In genomic region chr2:38731684-38732221, GRCh38 we compare ENCODE assay signal across 21 cellular contexts.
"Had no signal": no experiment of that assay in that cellular context is flagged by ENCODE, and none has a peak within 500 bp of the region (broad histone marks: within the 10 kb centered on the region; RNA-seq: fewer than 3 reads in every experiment).

No MANE protein-coding gene starts in this region.

- H3K9ac ChIP-seq: parathyroid adenoma had no signal

- H3K4me3 Mint-ChIP-seq: activated B cell treated with CpG ODN at 0.5 μM for 24 hours; activated CD4-positive, alpha-beta T cell treated with anti-CD3 and anti-CD28 coated beads for 36 hours; activated naive CD8-positive, alpha-beta T cell; endodermal cell; memory B cell; nephron; stimulated activated memory B cell treated with anti-CD40 and anti-IgM and Interleukin-4, amounts not matched to agents 10 μg/mL and 1 μg/mL and 100 μg/mL, for 72 hours had no signal

- H3K27me3 Mint-ChIP-seq: activated B cell treated with CpG ODN at 0.5 μM for 24 hours; activated CD4-positive, alpha-beta T cell treated with anti-CD3 and anti-CD28 coated beads for 36 hours; activated naive CD8-positive, alpha-beta T cell; memory B cell; stimulated activated memory B cell treated with anti-CD40 and anti-IgM and Interleukin-4, amounts not matched to agents 10 μg/mL and 1 μg/mL and 100 μg/mL, for 72 hours had no signal

- DNase-seq: activated B cell treated with CpG ODN at 0.5 μM for 24 hours; activated CD4-positive, alpha-beta T cell treated with anti-CD3 and anti-CD28 coated beads for 36 hours; activated CD4-positive, alpha-beta T cell treated with anti-CD3 and anti-CD28 coated beads, Interleukin-2, amount 50 U/mL, for 48 hours; activated gamma-delta T cell treated with Interleukin-2 at 50 U/mL for 16 hours; amygdala; cerebellar nuclear complex; endodermal cell; esophagus squamous epithelium; gastrocnemius medialis; hippocampal formation; small intestine; stimulated activated CD4-positive, alpha-beta T cell treated with anti-CD3 and anti-CD28 coated beads, Interleukin-15, amount 100 ng/mL, for 24 hours; trophoblast cell had no signal

- H3K9me3 ChIP-seq: esophagus squamous epithelium, gastrocnemius medialis, vagina had no signal

- H3K27ac Mint-ChIP-seq: activated B cell treated with CpG ODN at 0.5 μM for 24 hours; activated CD4-positive, alpha-beta T cell treated with anti-CD3 and anti-CD28 coated beads for 36 hours; activated naive CD8-positive, alpha-beta T cell; endodermal cell; memory B cell; nephron; stimulated activated memory B cell treated with anti-CD40 and anti-IgM and Interleukin-4, amounts not matched to agents 10 μg/mL and 1 μg/mL and 100 μg/mL, for 72 hours had no signal

- H3K4me1 ChIP-seq: parathyroid adenoma, vagina had no signal

- H3K4me3 ChIP-seq: coronary artery, esophagus squamous epithelium, gastrocnemius medialis, vagina had no signal

- ATAC-seq: activated CD4-positive, alpha-beta T cell treated with anti-CD3 and anti-CD28 coated beads for 36 hours; gastrocnemius medialis; sciatic nerve; stimulated activated memory B cell treated with anti-CD40 and anti-IgM and Interleukin-4, amounts not matched to agents 10 μg/mL and 1 μg/mL and 100 μg/mL, for 72 hours had no signal

- H3K9me3 Mint-ChIP-seq: activated B cell treated with CpG ODN at 0.5 μM for 24 hours; endodermal cell; memory B cell; nephron; stimulated activated memory B cell treated with anti-CD40 and anti-IgM and Interleukin-4, amounts not matched to agents 10 μg/mL and 1 μg/mL and 100 μg/mL, for 72 hours had no signal

- H3K27ac ChIP-seq: coronary artery, esophagus squamous epithelium, gastrocnemius medialis, parathyroid adenoma, vagina had no signal

- H3K27me3 ChIP-seq: esophagus squamous epithelium, gastrocnemius medialis, vagina had no signal

- H3K4me1 Mint-ChIP-seq: nephron had no signal
